ENCODE assay signal across 8 cellular contexts in the genomic region with DNA sequence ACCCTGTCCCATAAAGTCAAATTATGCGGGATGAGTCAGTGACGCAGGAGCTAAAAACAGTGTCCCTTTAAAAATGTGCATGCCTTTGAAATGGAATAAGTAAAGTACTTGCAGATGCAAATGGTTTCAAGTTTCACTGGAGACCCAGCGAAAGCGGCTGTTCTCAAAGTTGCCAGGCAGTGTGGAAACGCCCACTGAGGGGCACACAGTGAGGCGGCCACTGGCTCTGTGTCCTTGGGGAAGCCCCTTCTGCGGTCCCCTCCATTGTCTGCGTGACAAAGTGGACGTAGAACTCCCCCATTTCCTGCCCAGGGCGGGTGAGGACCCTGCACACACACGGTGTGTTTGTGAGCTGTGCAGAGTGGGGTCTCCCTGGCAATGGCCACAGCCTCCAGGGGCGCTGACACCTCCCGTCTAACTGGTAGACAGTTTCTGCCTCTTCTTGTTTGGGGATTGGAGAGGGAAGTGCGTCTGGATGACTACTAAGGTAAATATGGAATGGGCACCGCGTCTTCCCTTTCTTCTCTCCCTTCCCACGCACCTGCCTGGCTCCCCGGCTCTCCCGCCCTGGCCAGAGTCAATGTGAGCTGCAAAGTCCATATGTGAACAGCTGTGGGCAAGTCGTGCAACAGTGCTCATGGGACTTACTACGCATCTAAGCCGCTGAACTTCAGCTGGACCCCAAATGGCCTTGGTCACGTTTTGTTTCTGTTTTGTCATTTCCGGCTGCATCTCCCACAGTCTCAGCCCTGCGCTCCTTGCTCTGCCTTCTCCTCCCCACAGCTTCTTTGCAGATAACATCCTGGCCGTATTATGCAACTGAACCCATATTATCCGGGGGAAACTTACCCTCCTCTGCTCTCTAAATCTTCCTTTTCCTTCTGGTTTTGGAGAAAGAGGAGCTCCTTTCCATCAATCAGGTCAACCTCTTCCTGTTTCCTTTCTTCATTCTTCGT. TPM values are rescaled to one million over a fixed set of nuclear protein-coding genes. Genes with fewer than 3 reads are reported as not detected.
DNase-seq lines count a peak whose midpoint lies in the region; ATAC-seq and TF ChIP-seq lines count a peak whose summit lies in the region.

No MANE protein-coding gene starts in this region.

- peak in 1 of 2 donors; percentile 10 for TF ChIP-seq POLR2A in sigmoid colon (IDR thresholded peaks at IDR 0.05)

- no peak overlapping the region for H3K9ac ChIP-seq in HUES48 (ENCODE audit: low read depth, low read length)

- DNase-seq in NCI-H187 treated with DMSO at 0.1 percent for 48 hours (lab: John Stamatoyannopoulos, UW) (peak; percentile 2), NCI-H187 (lab: John Stamatoyannopoulos, UW) (no peak), WERI-Rb-1 (peak; percentile 29), left cardiac atrium (no peak), sigmoid colon (peak; percentile 82)

- H3K4me3 ChIP-seq in HUES48 (ENCODE audit: low read depth, low read length) (peak overlapping the region; percentile 46), WERI-Rb-1 (ENCODE audit: low read depth, low read length) (no peak overlapping the region), sigmoid colon (peak overlapping the region; percentile 5 to 46 (median 40))

- H3K36me3 ChIP-seq in HUES48 (ENCODE audit: control insufficient read depth, insufficient read depth, low read length) (no peaks in the 10 kb centered on the region), WERI-Rb-1 (no peaks in the 10 kb centered on the region), sigmoid colon (no peaks in the 10 kb centered on the region)

- no peak for TF ChIP-seq EP300 in sigmoid colon (IDR thresholded peaks at IDR 0.05)

- H3K9me3 ChIP-seq in HUES48 (ENCODE audit: control insufficient read depth, insufficient read depth, low read length), result no peaks in the 10 kb centered on the region
- no peaks in the 10 kb centered on the region for H3K9me3 ChIP-seq in WERI-Rb-1 (ENCODE audit: severe bottlenecking)
- H3K9me3 ChIP-seq in sigmoid colon, result no peaks in the 10 kb centered on the region

- intact Hi-C loops in left cardiac atrium (cut with DNase I), result loop anchor here in 1 of 2 donors (5.0 kb wide), 1 partner anchor 39 kb away; no protein-coding TSS in a partner anchor
- intact Hi-C loops in sigmoid colon (cut with DNase I), result no loop called here

- H3K27ac ChIP-seq in HUES48 (ENCODE audit: low read depth, low read length) (no peak overlapping the region), WERI-Rb-1 (no peak overlapping the region), sigmoid colon (peak overlapping the region; percentile 39 to 67 (median 54))

- H3K27me3 ChIP-seq in HUES48 (ENCODE audit: control insufficient read depth, insufficient read depth, low read length), result peaks cover 8% of the 10 kb centered on the region; the same call in 1 of the 2 replicates
- no peaks in the 10 kb centered on the region for H3K27me3 ChIP-seq in WERI-Rb-1 (ENCODE audit: insufficient read depth, low read depth, severe bottlenecking)
- H3K27me3 ChIP-seq in sigmoid colon, result no peaks in the 10 kb centered on the region

- ATAC-seq in left cardiac atrium (peak; percentile 53 to 65), HG02885 (IDR thresholded peaks at IDR 0.05; ENCODE audit: poor library complexity, unreplicated experiment) (no peak), GM19452 (IDR thresholded peaks at IDR 0.05; ENCODE audit: unreplicated experiment) (no peak)

- peaks cover 21% of the 10 kb centered on the region for H3K4me1 ChIP-seq in HUES48 (ENCODE audit: control insufficient read depth, insufficient read depth, low read length)
- peaks cover 0 to 20% (median 10%) of the 10 kb centered on the region in 4 donors for H3K4me1 ChIP-seq in sigmoid colon

- TF ChIP-seq CTCF in WERI-Rb-1 (IDR thresholded peaks at IDR 0.05; ENCODE audit: low read depth, low read length) (no peak), sigmoid colon (IDR thresholded peaks at IDR 0.05) (no peak)

- WGBS in sigmoid colon, 2 donors, result 9 to 20% methylated on average over 28 of the region's 28 CpGs

RNA-seq across cellular contexts. Expression of gene ZNF516, which starts 33.7 kb away (rescaled TPM):
- total RNA-seq in left cardiac atrium (10 to 100 TPM; 14.9 to 15.7 TPM), sigmoid colon (10 to 100 TPM; 24.3 to 29.9 (median 26.9) TPM)
- 1 to 10 TPM; 2.1 to 6.1 (median 2.4) TPM for polyA plus RNA-seq in sigmoid colon

Comparison
In these comparisons a context has a peak if more than half of its experiments do, and no peak if none do; other contexts are left out.
1. DNase-seq: peak in NCI-H187 treated with DMSO at 0.1 percent for 48 hours (single experiment), WERI-Rb-1 (single experiment) and sigmoid colon (single experiment); none in NCI-H187 (0 of 2) and left cardiac atrium (single experiment).
2. H3K27ac ChIP-seq: peak in sigmoid colon (4 of 4); none in HUES48 (single experiment) and WERI-Rb-1 (single experiment).
3. ATAC-seq: peak in left cardiac atrium (2 of 2); none in HG02885 (single experiment) and GM19452 (single experiment).